In genomic region chr6:103522045-103522444, GRCh38 we compare ENCODE assay signal across 1 cellular context.
TF ChIP-seq lines count a peak whose summit lies in the region.

No MANE protein-coding gene starts in this region.

TF ChIP-seq in GM23338, 12 proteins besides CTCF, POLR2A, EP300 and RAD21 (continued from another document):
- TF ChIP-seq ZNF462 (CRISPR knock-in tag; IDR thresholded peaks at IDR 0.05) (no peak), ZNF114 (CRISPR knock-in tag; IDR thresholded peaks at IDR 0.05) (no peak), STAT1 (IDR thresholded peaks at IDR 0.05; ENCODE audit: unreplicated experiment) (no peak), ZNF331 (CRISPR knock-in tag; IDR thresholded peaks at IDR 0.05; ENCODE audit: low read depth) (no peak), JUNB (IDR thresholded peaks at IDR 0.05; ENCODE audit: unreplicated experiment) (no peak), CREB1 (CRISPR knock-in tag; IDR thresholded peaks at IDR 0.05; ENCODE audit: low read depth) (no peak), NANOG (IDR thresholded peaks at IDR 0.05; ENCODE audit: borderline replicate concordance) (no peak), EZH2phosphoT487 (IDR thresholded peaks at IDR 0.05; ENCODE audit: unreplicated experiment) (no peak), ETS1 (IDR thresholded peaks at IDR 0.05) (no peak)
